Comparison of ENCODE assay signal across 8 cellular contexts in the genomic region with DNA sequence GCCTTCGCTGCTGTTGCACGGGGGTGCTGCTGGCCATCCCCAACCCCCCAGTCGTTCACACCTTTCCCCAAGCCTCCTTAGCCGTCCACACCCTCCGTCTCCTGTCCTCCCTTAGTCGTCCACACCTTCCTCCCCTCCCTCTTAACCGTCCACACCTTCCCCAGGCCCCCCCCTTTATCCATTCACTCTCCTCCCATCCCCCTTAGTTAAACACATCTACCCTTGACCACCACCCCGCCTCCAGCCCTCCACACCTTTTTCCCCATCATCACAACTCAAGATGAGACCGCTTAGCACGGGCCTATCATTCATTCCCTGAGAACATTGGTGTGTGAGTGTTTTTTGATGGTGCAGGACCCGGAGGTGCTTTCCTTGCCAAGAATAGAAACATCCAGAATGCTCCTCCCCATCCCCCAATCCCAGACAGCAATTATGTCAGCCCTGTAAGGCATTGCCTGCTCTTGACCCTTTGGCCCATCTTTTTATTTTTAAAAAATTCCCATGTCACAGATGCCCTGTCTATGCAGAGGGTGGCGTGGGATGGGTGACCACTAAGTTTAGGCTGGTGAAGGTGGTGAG. TPM values are rescaled to one million over a fixed set of nuclear protein-coding genes. Genes with fewer than 3 reads are reported as not detected.
A peak's percentile ranks its signal among the peaks of the same experiment; 100 is the strongest.
DNase-seq lines count a peak whose midpoint lies in the region; ATAC-seq and TF ChIP-seq lines count a peak whose summit lies in the region.

No MANE protein-coding gene starts in this region.

- POLR2A ChIA-PET in MCF 10A (lab: Yijun Ruan, JAX): interaction anchor here (1.0 to 1.7 kb wide), 6 partner anchors 10 to 88 kb away, joined by 3 to 8 read pairs (median 5); a partner anchor contains a TSS

- TSS peak; percentile 34 for BruUV-seq in MCF 10A (replicated peaks; lab: Mats Ljungman, UMichigan)

- peak overlapping the region; percentile 88 for H3K9ac ChIP-seq in BLaER1

- H3K4me2 ChIP-seq in BLaER1: peak overlapping the region; percentile 100

- TF ChIP-seq CTCF in MCF 10A (IDR thresholded peaks at IDR 0.05; ENCODE audit: unreplicated experiment): no peak
- no peak for TF ChIP-seq CTCF in lower leg skin (IDR thresholded peaks at IDR 0.05)
- no peak for TF ChIP-seq CTCF in thoracic aorta (IDR thresholded peaks at IDR 0.05)

- H3K36me3 ChIP-seq in BLaER1 (no peaks in the 10 kb centered on the region; the same call in 1 of the 2 replicates), thoracic aorta (no peaks in the 10 kb centered on the region)

- H3K9me3 ChIP-seq in BLaER1 (no peaks in the 10 kb centered on the region), thoracic aorta (no peaks in the 10 kb centered on the region)

- H3K9me3 Mint-ChIP-seq in IgD-negative memory B cell (no peaks in the 10 kb centered on the region), MCF 10A (ENCODE audit: unreplicated experiment) (no peaks in the 10 kb centered on the region)

- H3K4me3 Mint-ChIP-seq in IgD-negative memory B cell (peak overlapping the region; percentile 83 to 94 (median 90)), MCF 10A (ENCODE audit: unreplicated experiment) (peak overlapping the region; percentile 76)

- peaks cover 61% of the 10 kb centered on the region for H4K20me1 ChIP-seq in BLaER1

- peak; percentile 25 for DNase-seq in MCF 10A (ENCODE audit: unreplicated experiment)
- no peak for DNase-seq in lower leg skin (ENCODE audit: low spot score in 2 of 2)
- no peak for DNase-seq in thoracic aorta (ENCODE audit: low spot score)
- DNase-seq in activated effector memory CD4-positive, alpha-beta T cell treated with Interleukin-2 at 50 U/mL for 16 hours: no peak
- DNase-seq in 8988T: no peak

- TF ChIP-seq POLR2A in lower leg skin (IDR thresholded peaks at IDR 0.05): no peak

- H3K36me3 Mint-ChIP-seq in IgD-negative memory B cell (no peaks in the 10 kb centered on the region), MCF 10A (ENCODE audit: insufficient read depth, unreplicated experiment) (peaks cover 5% of the 10 kb centered on the region)

- ATAC-seq in thoracic aorta (ENCODE audit: insufficient number of reproducible peaks, low FRiP score, low read depth) (no peak), HG03442 (IDR thresholded peaks at IDR 0.05; ENCODE audit: unreplicated experiment) (no peak)

- H3K27ac Mint-ChIP-seq in IgD-negative memory B cell (peak overlapping the region; percentile 84 to 92 (median 89)), MCF 10A (ENCODE audit: low read depth, unreplicated experiment) (peak overlapping the region; percentile 46)

- H3K4me1 Mint-ChIP-seq in IgD-negative memory B cell (peaks cover 24 to 36% (median 33%) of the 10 kb centered on the region in 3 donors), MCF 10A (ENCODE audit: insufficient read depth, unreplicated experiment) (peaks cover 29% of the 10 kb centered on the region)

- H3K4me3 ChIP-seq in BLaER1 (peak overlapping the region; percentile 98), lower leg skin (ENCODE audit: low read depth, poor library complexity, severe bottlenecking) (peak overlapping the region; percentile 65), thoracic aorta (peak overlapping the region; percentile 82)

- CTCF ChIA-PET in MCF 10A (lab: Yijun Ruan, JAX): interaction anchor here (0.9 to 1.9 kb wide), 4 partner anchors 13 to 592 kb away, joined by 4 to 10 read pairs (median 4); a partner anchor contains a TSS

- no peaks in the 10 kb centered on the region for H3K27me3 ChIP-seq in BLaER1
- no peaks in the 10 kb centered on the region for H3K27me3 ChIP-seq in thoracic aorta (replicated peaks; ENCODE audit: insufficient read depth)

- H3K4me1 ChIP-seq in BLaER1 (peaks cover 40% of the 10 kb centered on the region), thoracic aorta (ENCODE audit: control insufficient read depth in 1 of 2, low read depth in 2 of 2) (peaks cover 25 to 44% of the 10 kb centered on the region in 2 donors)

- no peaks in the 10 kb centered on the region for H3K27me3 Mint-ChIP-seq in IgD-negative memory B cell
- no peaks in the 10 kb centered on the region for H3K27me3 Mint-ChIP-seq in MCF 10A (ENCODE audit: insufficient read depth, unreplicated experiment)

- WGBS in lower leg skin, 2 donors: 17 to 19% methylated on average over 12 of the region's 12 CpGs

- H3K27ac ChIP-seq in BLaER1 (peak overlapping the region; percentile 80; the same call in 1 of the 2 replicates), thoracic aorta (peak overlapping the region; percentile 65 to 78)

- intact Hi-C loops in MCF 10A (cut with micrococcal nuclease) (loop anchor here (1.0 to 10.0 kb wide), 2 partner anchors 56 to 130 kb away; a partner anchor contains a TSS), lower leg skin (cut with DNase I; ENCODE audit: low total_unique reads) (no loop called here)

RNA-seq across cellular contexts. Expression of a gene that starts 1.4 kb away (rescaled TPM):
- polyA plus RNA-seq in IgD-negative memory B cell: 3.4 TPM
- total RNA-seq in MCF 10A (2022): 11.5 and 12.1 TPM in 2 replicates
- total RNA-seq in lower leg skin: 10 to 100 TPM in 3 of 4 donors, 1 to 10 TPM in 1; 9.1 to 14.7 (median 12.6) TPM
- 10 to 100 TPM; 15.0 to 15.9 TPM for total RNA-seq in thoracic aorta
